Comparison of ENCODE assay signal across 26 cellular contexts in genomic region chr4:59518005-59518823, GRCh38.
DNase-seq lines count a peak whose midpoint lies in the region; ATAC-seq and TF ChIP-seq lines count a peak whose summit lies in the region.
"Had no signal": no experiment of that assay in that cellular context is flagged by ENCODE, and none has a peak within 500 bp of the region (broad histone marks: within the 10 kb centered on the region; RNA-seq: fewer than 3 reads in every experiment).

No MANE protein-coding gene starts in this region.

- intact Hi-C loops in mucosa of descending colon (cut with DNase I, micrococcal nuclease): no loop called here

- H2AFZ ChIP-seq in hepatocyte: no peak overlapping the region

- H3K9me3 ChIP-seq in hepatocyte (ENCODE audit: low read depth) (no peaks in the 10 kb centered on the region), mucosa of descending colon (no peaks in the 10 kb centered on the region)
- H3K9me3 ChIP-seq: esophagus squamous epithelium, gastrocnemius medialis, SJSA1, tibial artery had no signal

- H3K4me3 ChIP-seq in hepatocyte (no peak overlapping the region), mucosa of descending colon (no peak overlapping the region)
- H3K4me3 ChIP-seq: esophagus squamous epithelium, gastrocnemius medialis, Peyer's patch, SJSA1, tibial artery had no signal

- WGBS in hepatocyte (ENCODE audit: low lambda C conversion rate, missing lambda C conversion rate): 73% methylated on average over 20 of the region's 22 CpGs

- H3K9me3 Mint-ChIP-seq in nephron progenitor cell: no peaks in the 10 kb centered on the region
- no peaks in the 10 kb centered on the region for H3K9me3 Mint-ChIP-seq in type B pancreatic cell

- peak overlapping the region; percentile 54 for H3K4me3 Mint-ChIP-seq in nephron progenitor cell
- peak overlapping the region; percentile 34 for H3K4me3 Mint-ChIP-seq in type B pancreatic cell
- H3K4me3 Mint-ChIP-seq: activated CD8-positive, alpha-beta memory T cell treated with anti-CD3 and anti-CD28 coated beads, Interleukin-2, amount 10 ng/mL, durations not matched to agents 7 days and 5 days; effector memory CD8-positive, alpha-beta T cell; stimulated activated naive CD8-positive, alpha-beta T cell treated with anti-CD3 and anti-CD28 coated beads, Interleukin-15, Interleukin-2, amounts not matched to agents 100 ng/mL and 50 ng/mL, for 24 hours had no signal

- no peaks in the 10 kb centered on the region for H3K36me3 ChIP-seq in hepatocyte (replicated peaks; ENCODE audit: insufficient read depth, low read depth)
- no peaks in the 10 kb centered on the region for H3K36me3 ChIP-seq in mucosa of descending colon (ENCODE audit: low read depth)
- H3K36me3 ChIP-seq: brain microvascular endothelial cell, esophagus squamous epithelium, gastrocnemius medialis, Peyer's patch, SJSA1, tibial artery had no signal

- no peak for TF ChIP-seq POLR2A in erythroblast (IDR thresholded peaks at IDR 0.05; ENCODE audit: low read length)

- no peak for ATAC-seq in mucosa of descending colon
- no peak for ATAC-seq in GM18520 (IDR thresholded peaks at IDR 0.05; ENCODE audit: unreplicated experiment)
- ATAC-seq: activated CD8-positive, alpha-beta memory T cell treated with anti-CD3 and anti-CD28 coated beads, Interleukin-2, amount 10 ng/mL, durations not matched to agents 7 days and 5 days; effector memory CD8-positive, alpha-beta T cell; gastrocnemius medialis had no signal

- peak overlapping the region; percentile 55 for H3K4me2 ChIP-seq in hepatocyte

- H3K4me1 ChIP-seq in hepatocyte (ENCODE audit: insufficient read depth) (peaks cover 3% of the 10 kb centered on the region), mucosa of descending colon (ENCODE audit: low read depth) (no peaks in the 10 kb centered on the region)
- H3K4me1 ChIP-seq: esophagus squamous epithelium, gastrocnemius medialis, Peyer's patch, SJSA1 had no signal

- no peaks in the 10 kb centered on the region for H4K20me1 ChIP-seq in hepatocyte (ENCODE audit: insufficient read depth, poor library complexity, severe bottlenecking)

- H3K27ac Mint-ChIP-seq in nephron progenitor cell (no peak overlapping the region), type B pancreatic cell (no peak overlapping the region)
- H3K27ac Mint-ChIP-seq: activated CD8-positive, alpha-beta memory T cell treated with anti-CD3 and anti-CD28 coated beads, Interleukin-2, amount 10 ng/mL, durations not matched to agents 7 days and 5 days; effector memory CD8-positive, alpha-beta T cell; stimulated activated naive CD8-positive, alpha-beta T cell treated with anti-CD3 and anti-CD28 coated beads, Interleukin-15, Interleukin-2, amounts not matched to agents 100 ng/mL and 50 ng/mL, for 24 hours had no signal

- DNase-seq in NCI-H146 (lab: John Stamatoyannopoulos, UW): peak; percentile 31
- no peak for DNase-seq in NCI-H146 treated with DMSO at 0.1 percent for 48 hours (lab: John Stamatoyannopoulos, UW; ENCODE audit: unreplicated experiment)
- no peak for DNase-seq in hepatocyte (ENCODE audit: low spot score)
- no peak for DNase-seq in nephron progenitor cell
- DNase-seq in type B pancreatic cell (ENCODE audit: extremely low spot score, unreplicated experiment): no peak
- DNase-seq in mucosa of descending colon: no peak
- no peak for DNase-seq in erythroblast (lab: John Stamatoyannopoulos, UW)
- DNase-seq: 8988T; activated CD4-positive, alpha-beta T cell treated with anti-CD3 and anti-CD28 coated beads for 48 hours; activated CD8-positive, alpha-beta memory T cell treated with anti-CD3 and anti-CD28 coated beads, Interleukin-2, amount 10 ng/mL, durations not matched to agents 7 days and 5 days; AML-193; brain microvascular endothelial cell; effector memory CD8-positive, alpha-beta T cell; esophagus squamous epithelium; gastrocnemius medialis; GOT3; IMR-90; NCI-H1105; NCI-H524; stimulated activated CD4-positive, alpha-beta T cell treated with anti-CD3 and anti-CD28 coated beads, Interleukin-2, amount 100 ng/mL, for 24 hours; tibial artery had no signal

- no peaks in the 10 kb centered on the region for H3K79me2 ChIP-seq in hepatocyte

- no peaks in the 10 kb centered on the region for H3K27me3 ChIP-seq in hepatocyte
- H3K27me3 ChIP-seq: brain microvascular endothelial cell, esophagus squamous epithelium, gastrocnemius medialis, Peyer's patch, SJSA1, tibial artery had no signal

- no peak overlapping the region for H3K27ac ChIP-seq in hepatocyte
- H3K27ac ChIP-seq: brain microvascular endothelial cell, esophagus squamous epithelium, gastrocnemius medialis, HL-60, Peyer's patch, SJSA1, tibial artery had no signal

- H3K27me3 Mint-ChIP-seq in nephron progenitor cell (ENCODE audit: low read depth, poor library complexity) (no peaks in the 10 kb centered on the region), type B pancreatic cell (no peaks in the 10 kb centered on the region)
- H3K27me3 Mint-ChIP-seq: activated CD8-positive, alpha-beta memory T cell treated with anti-CD3 and anti-CD28 coated beads, Interleukin-2, amount 10 ng/mL, durations not matched to agents 7 days and 5 days; effector memory CD8-positive, alpha-beta T cell; stimulated activated naive CD8-positive, alpha-beta T cell treated with anti-CD3 and anti-CD28 coated beads, Interleukin-15, Interleukin-2, amounts not matched to agents 100 ng/mL and 50 ng/mL, for 24 hours had no signal

- H3K36me3 Mint-ChIP-seq in nephron progenitor cell (ENCODE audit: low read depth): no peaks in the 10 kb centered on the region
- H3K36me3 Mint-ChIP-seq in type B pancreatic cell: no peaks in the 10 kb centered on the region
- H3K36me3 Mint-ChIP-seq: activated CD8-positive, alpha-beta memory T cell treated with anti-CD3 and anti-CD28 coated beads, Interleukin-2, amount 10 ng/mL, durations not matched to agents 7 days and 5 days had no signal

- no peaks in the 10 kb centered on the region for H3K9me2 ChIP-seq in hepatocyte (replicated peaks; ENCODE audit: insufficient read depth)

- no peak for TF ChIP-seq CTCF in hepatocyte (IDR thresholded peaks at IDR 0.05; ENCODE audit: poor library complexity)
- no peak for TF ChIP-seq CTCF in nephron progenitor cell (IDR thresholded peaks at IDR 0.05)
- TF ChIP-seq CTCF in type B pancreatic cell (conservative IDR thresholded peaks at IDR 0.05): no peak
- TF ChIP-seq CTCF in mucosa of descending colon (IDR thresholded peaks at IDR 0.05): no peak

- H3K4me1 Mint-ChIP-seq in nephron progenitor cell (peaks cover 4% of the 10 kb centered on the region), type B pancreatic cell (ENCODE audit: unreplicated experiment) (peaks cover 5% of the 10 kb centered on the region)
- H3K4me1 Mint-ChIP-seq: activated CD8-positive, alpha-beta memory T cell treated with anti-CD3 and anti-CD28 coated beads, Interleukin-2, amount 10 ng/mL, durations not matched to agents 7 days and 5 days had no signal
